Comparison of ENCODE assay signal across 9 cellular contexts in genomic region chr9:137168907-137169763, GRCh38. TPM values are rescaled to one million over a fixed set of nuclear protein-coding genes. Genes with fewer than 3 reads are reported as not detected.
DNase-seq lines count a peak whose midpoint lies in the region; ATAC-seq and TF ChIP-seq lines count a peak whose summit lies in the region.
"Had no signal": no experiment of that assay in that cellular context is flagged by ENCODE, and none has a peak within 500 bp of the region (broad histone marks: within the 10 kb centered on the region; RNA-seq: fewer than 3 reads in every experiment).

No MANE protein-coding gene starts in this region.

- H3K4me1 Mint-ChIP-seq in CD8-positive, alpha-beta T cell (ENCODE audit: low read depth), result peaks cover 5% of the 10 kb centered on the region
- H3K4me1 Mint-ChIP-seq in GM23338 (peaks cover 5% of the 10 kb centered on the region; the same call in 2 of the 3 replicates), MCF 10A (ENCODE audit: insufficient read depth, unreplicated experiment) (no peaks in the 10 kb centered on the region)

- no peak overlapping the region for H3K27ac ChIP-seq in CD8-positive, alpha-beta T cell (ENCODE audit: low read depth, low read length)
- H3K27ac ChIP-seq in GM23338 (ENCODE audit: low read depth) (no peak overlapping the region), left lung (no peak overlapping the region), urinary bladder (ENCODE audit: low read depth) (no peak overlapping the region)

- peak overlapping the region; percentile 15 for H3K4me3 ChIP-seq in CD8-positive, alpha-beta T cell (ENCODE audit: low read depth, low read length)
- H3K4me3 ChIP-seq in GM23338 (peak overlapping the region; percentile 55), left lung (peak overlapping the region; percentile 13 to 29), urinary bladder (ENCODE audit: low read depth, low read length) (peak overlapping the region; percentile 40)

- intact Hi-C loops in CD8-positive, alpha-beta T cell (cut with DNase I, micrococcal nuclease), result no loop called here
- intact Hi-C loops in MCF 10A (cut with micrococcal nuclease), result no loop called here
- intact Hi-C loops in left lung (cut with DNase I), result no loop called here

- POLR2A ChIA-PET in CD8-positive, alpha-beta T cell (lab: Charles Lee), result no interaction called here
- POLR2A ChIA-PET in MCF 10A (lab: Yijun Ruan, JAX), result interaction anchor here (0.6 to 2.0 kb wide), 4 partner anchors 20 to 173 kb away, joined by 3 to 9 read pairs (median 5); partner anchors contain the start of gene SSNA1

- CTCF ChIA-PET in CD8-positive, alpha-beta T cell (lab: Charles Lee), result interaction anchor here (2.4 kb wide), 1 partner anchor 58 kb away, joined by 6 read pairs; the partner anchor contains the start of gene RNF224
- CTCF ChIA-PET in MCF 10A (lab: Yijun Ruan, JAX), result no interaction called here

- peaks cover 14% of the 10 kb centered on the region for H3K4me1 ChIP-seq in CD8-positive, alpha-beta T cell (ENCODE audit: insufficient read depth, low read length)
- H3K4me1 ChIP-seq in GM23338 (ENCODE audit: insufficient read depth), result no peaks in the 10 kb centered on the region; the same call in 1 of the 2 replicates
- H3K4me1 ChIP-seq in left lung, result peaks cover 8 to 22% of the 10 kb centered on the region in 2 donors
- peaks cover 3% of the 10 kb centered on the region for H3K4me1 ChIP-seq in urinary bladder (ENCODE audit: insufficient read depth)

- peaks cover 29% of the 10 kb centered on the region for H3K27me3 Mint-ChIP-seq in CD8-positive, alpha-beta T cell (ENCODE audit: low read depth)
- H3K27me3 Mint-ChIP-seq in GM23338 (ENCODE audit: insufficient read depth, low read depth, poor library complexity) (peaks cover 64% of the 10 kb centered on the region), MCF 10A (ENCODE audit: insufficient read depth, unreplicated experiment) (peaks cover 13% of the 10 kb centered on the region)

- no TSS peak for BruUV-seq in MCF 10A (replicated peaks; lab: Mats Ljungman, UMichigan)

- peak; percentile 43 for ATAC-seq in CD8-positive, alpha-beta T cell
- ATAC-seq in GM23338, result peak; percentile 69
- peak; percentile 61 for ATAC-seq in left lung
- no peak for ATAC-seq in GM19397 (IDR thresholded peaks at IDR 0.05; ENCODE audit: unreplicated experiment)
- ATAC-seq in HG03045 (IDR thresholded peaks at IDR 0.05; ENCODE audit: unreplicated experiment), result no peak

- H3K9me3 Mint-ChIP-seq in CD8-positive, alpha-beta T cell, result no peaks in the 10 kb centered on the region
- no peaks in the 10 kb centered on the region for H3K9me3 Mint-ChIP-seq in GM23338
- H3K9me3 Mint-ChIP-seq in MCF 10A (ENCODE audit: unreplicated experiment), result no peaks in the 10 kb centered on the region

- peaks cover 16% of the 10 kb centered on the region for H3K27me3 ChIP-seq in CD8-positive, alpha-beta T cell (ENCODE audit: insufficient read depth, low read length)
- H3K27me3 ChIP-seq in GM23338 (ENCODE audit: insufficient read depth) (peaks cover 67% of the 10 kb centered on the region), left lung (peaks cover 66 to 100% of the 10 kb centered on the region in 2 donors)

- H3F3A ChIP-seq in GM23338 (replicated peaks; ENCODE audit: low read depth), result no peaks in the 10 kb centered on the region

- H3K36me3 ChIP-seq in CD8-positive, alpha-beta T cell (ENCODE audit: insufficient read depth, low read length), result no peaks in the 10 kb centered on the region
- H3K36me3 ChIP-seq in GM23338 (ENCODE audit: insufficient read depth), result no peaks in the 10 kb centered on the region
- no peaks in the 10 kb centered on the region for H3K36me3 ChIP-seq in left lung
- H3K36me3 ChIP-seq in urinary bladder (ENCODE audit: insufficient read depth), result no peaks in the 10 kb centered on the region

- H3K36me3 Mint-ChIP-seq in CD8-positive, alpha-beta T cell, result no peaks in the 10 kb centered on the region
- H3K36me3 Mint-ChIP-seq in GM23338 (ENCODE audit: low read depth), result no peaks in the 10 kb centered on the region
- no peaks in the 10 kb centered on the region for H3K36me3 Mint-ChIP-seq in MCF 10A (ENCODE audit: insufficient read depth, unreplicated experiment)

- WGBS in urinary bladder, result under 1% methylated on average over 114 of the region's 114 CpGs

- peak overlapping the region; percentile 57 for H3K4me3 Mint-ChIP-seq in CD8-positive, alpha-beta T cell
- H3K4me3 Mint-ChIP-seq in GM23338, result peak overlapping the region; percentile 70
- H3K4me3 Mint-ChIP-seq in MCF 10A (ENCODE audit: unreplicated experiment), result peak overlapping the region; percentile 53

- peak overlapping the region; percentile 82 for H3K4me2 ChIP-seq in GM23338

- no peak for DNase-seq in CD8-positive, alpha-beta T cell
- peak; percentile 89 for DNase-seq in GM23338 (ENCODE audit: low spot score)
- peak; percentile 47 to 89 for DNase-seq in NCI-H526 (lab: John Stamatoyannopoulos, UW)
- DNase-seq in MCF 10A (ENCODE audit: unreplicated experiment), result peak; percentile 44
- no peak for DNase-seq in left lung

- H3K9me2 ChIP-seq in GM23338 (ENCODE audit: insufficient read depth), result no peaks in the 10 kb centered on the region

- H3K79me2 ChIP-seq in GM23338 (replicated peaks; ENCODE audit: insufficient read depth), result no peaks in the 10 kb centered on the region

- peak overlapping the region; percentile 69; the same call in 1 of the 2 replicates for H2AFZ ChIP-seq in GM23338

- H3K27ac Mint-ChIP-seq in CD8-positive, alpha-beta T cell, result no peak overlapping the region
- no peak overlapping the region for H3K27ac Mint-ChIP-seq in GM23338
- no peak overlapping the region for H3K27ac Mint-ChIP-seq in MCF 10A (ENCODE audit: low read depth, unreplicated experiment)

- H3K9me3 ChIP-seq in CD8-positive, alpha-beta T cell (ENCODE audit: low read length), result no peaks in the 10 kb centered on the region
- no peaks in the 10 kb centered on the region for H3K9me3 ChIP-seq in left lung

- H4K20me1 ChIP-seq in GM23338 (replicated peaks; ENCODE audit: insufficient read depth), result no peaks in the 10 kb centered on the region

- TF ChIP-seq CTCF in CD8-positive, alpha-beta T cell (IDR thresholded peaks at IDR 0.05), result no peak
- TF ChIP-seq CTCF in GM23338 (conservative IDR thresholded peaks at IDR 0.05; ENCODE audit: low read depth in 2 of 2) (no peak), MCF 10A (IDR thresholded peaks at IDR 0.05; ENCODE audit: unreplicated experiment) (no peak), left lung (IDR thresholded peaks at IDR 0.05) (no peak)

TF ChIP-seq in GM23338, 12 proteins besides CTCF, POLR2A, EP300 and RAD21 (continues in another document):
- TF ChIP-seq EZH2 (IDR thresholded peaks at IDR 0.05; ENCODE audit: low read depth, unreplicated experiment) (no peak), ETS1 (IDR thresholded peaks at IDR 0.05) (no peak), CREB1 (CRISPR knock-in tag; IDR thresholded peaks at IDR 0.05; ENCODE audit: low read depth) (no peak), ZNF114 (CRISPR knock-in tag; IDR thresholded peaks at IDR 0.05) (no peak), POLR2AphosphoS5 (IDR thresholded peaks at IDR 0.05; ENCODE audit: low read depth) (peak; percentile 31; the same call in 1 of the 2 replicates), EZH2phosphoT487 (IDR thresholded peaks at IDR 0.05; ENCODE audit: unreplicated experiment) (peak; percentile 22), JUNB (IDR thresholded peaks at IDR 0.05; ENCODE audit: unreplicated experiment) (no peak)

RNA-seq across cellular contexts. Expression of gene LRRC26, which starts 0.7 kb away (rescaled TPM):
- not detected for total RNA-seq in CD8-positive, alpha-beta T cell
- total RNA-seq in GM23338 (2014; rRNA removed; shearing (Covaris generic)), result 0.16 and 0.21 TPM in 2 replicates
- 3.0 and 4.3 TPM in 2 replicates for polyA plus RNA-seq in GM23338 (2016; fragmentation: Nextera tagmentation; extraction: Ambion mirVana)
- not detected in 2 replicates for total RNA-seq in MCF 10A (2022)
- total RNA-seq in left lung, result under 1 TPM in 1 of 2 donors, not detected in 1; 0.55 TPM
- not detected for total RNA-seq in urinary bladder
- not detected for polyA plus RNA-seq in urinary bladder

RNA-seq across cellular contexts. Expression of gene TMEM210, which starts 2.7 kb away (rescaled TPM):
- total RNA-seq in CD8-positive, alpha-beta T cell, result not detected
- total RNA-seq in GM23338 (2014; rRNA removed; shearing (Covaris generic)), result not detected in 2 replicates
- polyA plus RNA-seq in GM23338 (2016; fragmentation: Nextera tagmentation; extraction: Ambion mirVana), result not detected in 2 replicates
- not detected in 2 replicates for total RNA-seq in MCF 10A (2022)
- total RNA-seq in left lung, result not detected
- not detected for total RNA-seq in urinary bladder
- polyA plus RNA-seq in urinary bladder, result not detected
- total RNA-seq: mononuclear cell had no signal

RNA-seq across cellular contexts. Expression of gene ANAPC2, which starts 19.2 kb away (rescaled TPM):
- total RNA-seq in CD8-positive, alpha-beta T cell, result 100 to 1,000 TPM; 166 to 171 TPM
- total RNA-seq in GM23338 (2014; rRNA removed; shearing (Covaris generic)), result 41.5 and 42.9 TPM in 2 replicates
- polyA plus RNA-seq in GM23338 (2016; fragmentation: Nextera tagmentation; extraction: Ambion mirVana) (16.4 and 19.2 TPM in 2 replicates), urinary bladder (40.3 TPM)
- total RNA-seq in MCF 10A (2022) (42.1 and 43.6 TPM in 2 replicates), left lung (10 to 100 TPM; 43.5 to 52.3 TPM), urinary bladder (18.6 TPM)

RNA-seq across cellular contexts. Expression of gene SSNA1, which starts 19.3 kb away (rescaled TPM):
- total RNA-seq in CD8-positive, alpha-beta T cell, result 10 to 100 TPM; 28.8 to 29.6 TPM
- total RNA-seq in GM23338 (2014; rRNA removed; shearing (Covaris generic)), result 91.5 and 132 TPM in 2 replicates
- polyA plus RNA-seq in GM23338 (2016; fragmentation: Nextera tagmentation; extraction: Ambion mirVana), result 154 TPM in 2 replicates
- 81.4 and 82.6 TPM in 2 replicates for total RNA-seq in MCF 10A (2022)
- 10 to 100 TPM; 59.1 to 68.0 TPM for total RNA-seq in left lung
- total RNA-seq in urinary bladder, result 21.4 TPM
- polyA plus RNA-seq in urinary bladder, result 94.1 TPM

RNA-seq across cellular contexts. Expression of gene GRIN1, which starts 30.2 kb away (rescaled TPM):
- total RNA-seq in CD8-positive, alpha-beta T cell, result not detected
- 2.1 and 5.5 TPM in 2 replicates for total RNA-seq in GM23338 (2014; rRNA removed; shearing (Covaris generic))
- 2.5 and 2.7 TPM in 2 replicates for polyA plus RNA-seq in GM23338 (2016; fragmentation: Nextera tagmentation; extraction: Ambion mirVana)
- total RNA-seq in MCF 10A (2022), result 0.61 and 1.4 TPM in 2 replicates
- total RNA-seq in left lung, result under 1 TPM; 0.17 to 0.55 TPM
- total RNA-seq in urinary bladder, result 0.26 TPM
- polyA plus RNA-seq in urinary bladder, result 0.18 TPM
- total RNA-seq: mononuclear cell had no signal

Comparison
In these comparisons a context has a peak if more than half of its experiments do, and no peak if none do; other contexts are left out.
1. ATAC-seq: peak in CD8-positive, alpha-beta T cell (single experiment), GM23338 (single experiment) and left lung (single experiment); none in GM19397 (single experiment) and HG03045 (single experiment).
2. DNase-seq: peak in GM23338 (single experiment), NCI-H526 (2 of 2) and MCF 10A (single experiment); none in CD8-positive, alpha-beta T cell (0 of 7) and left lung (0 of 2).
3. Peak in every context shown above with its lines, with median percentiles within 50 percentile points of each other: H3K4me3 ChIP-seq and H3K4me3 Mint-ChIP-seq.